ENCODE assay signal across 11 cellular contexts in genomic region chr14:75070383-75070782, GRCh38. TPM values are rescaled to one million over a fixed set of nuclear protein-coding genes. Genes with fewer than 3 reads are reported as not detected.
DNase-seq lines count a peak whose midpoint lies in the region; ATAC-seq and TF ChIP-seq lines count a peak whose summit lies in the region.
"Had no signal": no experiment of that assay in that cellular context is flagged by ENCODE, and none has a peak within 500 bp of the region (broad histone marks: within the 10 kb centered on the region; RNA-seq: fewer than 3 reads in every experiment).

No MANE protein-coding gene starts in this region.

- no TSS peak for BruUV-seq in MCF 10A (replicated peaks; lab: Mats Ljungman, UMichigan)

- H3K4me1 ChIP-seq in breast epithelium, result peaks cover 0 to 8% of the 10 kb centered on the region in 2 donors
- H3K4me1 ChIP-seq in muscle layer of colon (ENCODE audit: insufficient read depth, low read length), result peaks cover 37% of the 10 kb centered on the region
- H3K4me1 ChIP-seq in uterus, result no peaks in the 10 kb centered on the region

- H3K9ac ChIP-seq in muscle layer of colon (ENCODE audit: low read length), result peak overlapping the region; percentile 55

- H3K36me3 Mint-ChIP-seq in MCF 10A (ENCODE audit: insufficient read depth, unreplicated experiment), result peaks cover 5% of the 10 kb centered on the region
- no peaks in the 10 kb centered on the region for H3K36me3 Mint-ChIP-seq in chondrocyte (ENCODE audit: low read depth)
- H3K36me3 Mint-ChIP-seq: activated naive CD8-positive, alpha-beta T cell treated with anti-CD3 and anti-CD28 coated beads, Interleukin-2, amount 10 ng/mL, durations not matched to agents 7 days and 5 days had no signal

- no peak overlapping the region for H3K4me3 Mint-ChIP-seq in MCF 10A (ENCODE audit: unreplicated experiment)
- H3K4me3 Mint-ChIP-seq in chondrocyte (ENCODE audit: unreplicated experiment), result no peak overlapping the region
- H3K4me3 Mint-ChIP-seq: activated naive CD8-positive, alpha-beta T cell treated with anti-CD3 and anti-CD28 coated beads, Interleukin-2, amount 10 ng/mL, durations not matched to agents 7 days and 5 days had no signal

- H3K27me3 Mint-ChIP-seq in MCF 10A (ENCODE audit: insufficient read depth, unreplicated experiment) (no peaks in the 10 kb centered on the region), chondrocyte (ENCODE audit: low read depth) (no peaks in the 10 kb centered on the region)
- H3K27me3 Mint-ChIP-seq: activated naive CD8-positive, alpha-beta T cell treated with anti-CD3 and anti-CD28 coated beads, Interleukin-2, amount 10 ng/mL, durations not matched to agents 7 days and 5 days had no signal

- H3K36me3 ChIP-seq in breast epithelium, result no peaks in the 10 kb centered on the region
- H3K36me3 ChIP-seq in muscle layer of colon (ENCODE audit: insufficient read depth, low read length), result no peaks in the 10 kb centered on the region
- no peaks in the 10 kb centered on the region for H3K36me3 ChIP-seq in uterus
- H3K36me3 ChIP-seq: MG63 had no signal

- H3K27me3 ChIP-seq in breast epithelium (no peaks in the 10 kb centered on the region), muscle layer of colon (ENCODE audit: control insufficient read depth in 1 of 2, insufficient read depth in 2 of 2, low read length in 2 of 2) (no peaks in the 10 kb centered on the region), uterus (no peaks in the 10 kb centered on the region)
- H3K27me3 ChIP-seq: MG63 had no signal

- H3K4me1 Mint-ChIP-seq in MCF 10A (ENCODE audit: insufficient read depth, unreplicated experiment), result peaks cover 6% of the 10 kb centered on the region
- H3K4me1 Mint-ChIP-seq in chondrocyte (ENCODE audit: low read depth), result peaks cover 3% of the 10 kb centered on the region

- peak overlapping the region in 1 of 3 donors; percentile 69 for H3K4me3 ChIP-seq in breast epithelium
- peak overlapping the region; percentile 64 for H3K4me3 ChIP-seq in epithelial cell of proximal tubule (ENCODE audit: low read depth, low read length)
- peak overlapping the region in 1 of 2 donors; percentile 65 for H3K4me3 ChIP-seq in muscle layer of colon (ENCODE audit: low read depth in 1 of 2, low read length in 2 of 2)
- no peak overlapping the region for H3K4me3 ChIP-seq in uterus
- H3K4me3 ChIP-seq: MG63 had no signal

- H3K27ac ChIP-seq in breast epithelium (peak overlapping the region; percentile 93 to 98), muscle layer of colon (ENCODE audit: low read depth, low read length) (peak overlapping the region; percentile 67), uterus (peak overlapping the region; percentile 86)

- no peak for ATAC-seq in HG02588 (IDR thresholded peaks at IDR 0.05; ENCODE audit: unreplicated experiment)
- ATAC-seq: activated CD4-positive, CD25-positive, alpha-beta regulatory T cell treated with anti-CD3 and anti-CD28 coated beads, Interleukin-2, amount 50 U/mL, for 24 hours had no signal

- no peak for TF ChIP-seq POLR2A in breast epithelium (IDR thresholded peaks at IDR 0.05)
- TF ChIP-seq POLR2A in uterus (IDR thresholded peaks at IDR 0.05), result no peak

- H3K27ac Mint-ChIP-seq in MCF 10A (ENCODE audit: low read depth, unreplicated experiment) (no peak overlapping the region), chondrocyte (ENCODE audit: unreplicated experiment) (no peak overlapping the region)

- DNase-seq in breast epithelium (ENCODE audit: low spot score in 2 of 2) (peak; percentile 53 to 83), MCF 10A (ENCODE audit: unreplicated experiment) (no peak), epithelial cell of proximal tubule (ENCODE audit: low read depth) (no peak), uterus (peak; percentile 63 to 84), chondrocyte (ENCODE audit: low spot score) (no peak), midbrain (lab: John Stamatoyannopoulos, UW) (no peak)
- DNase-seq: activated naive CD8-positive, alpha-beta T cell treated with anti-CD3 and anti-CD28 coated beads, Interleukin-2, amount 10 ng/mL, durations not matched to agents 7 days and 5 days; MG63 had no signal

- POLR2A ChIA-PET in MCF 10A (lab: Yijun Ruan, JAX), result interaction anchor here (0.9 to 2.2 kb wide), 7 partner anchors 9 to 68 kb away, joined by 5 to 18 read pairs (median 5); partner anchors contain the start of gene EIF2B2

- TF ChIP-seq CTCF in breast epithelium (IDR thresholded peaks at IDR 0.05) (no peak), MCF 10A (IDR thresholded peaks at IDR 0.05; ENCODE audit: unreplicated experiment) (no peak), epithelial cell of proximal tubule (conservative IDR thresholded peaks at IDR 0.05; ENCODE audit: low read depth, low read length) (no peak), uterus (IDR thresholded peaks at IDR 0.05) (no peak), chondrocyte (IDR thresholded peaks at IDR 0.05) (no peak)

- intact Hi-C loops in breast epithelium (cut with DNase I; ENCODE audit: low total_unique reads) (no loop called here), MCF 10A (cut with micrococcal nuclease) (no loop called here), uterus (cut with DNase I; ENCODE audit: low total_unique reads) (no loop called here)

- no peaks in the 10 kb centered on the region for H3K9me3 Mint-ChIP-seq in MCF 10A (ENCODE audit: unreplicated experiment)
- no peaks in the 10 kb centered on the region for H3K9me3 Mint-ChIP-seq in chondrocyte (ENCODE audit: low read depth)
- H3K9me3 Mint-ChIP-seq: activated naive CD8-positive, alpha-beta T cell treated with anti-CD3 and anti-CD28 coated beads, Interleukin-2, amount 10 ng/mL, durations not matched to agents 7 days and 5 days had no signal

- CTCF ChIA-PET in MCF 10A (lab: Yijun Ruan, JAX), result interaction anchor here (0.6 to 0.9 kb wide), 3 partner anchors 14 to 192 kb away, joined by 3 to 4 read pairs (median 3); no protein-coding TSS in a partner anchor

- H3K9me3 ChIP-seq in breast epithelium, result no peaks in the 10 kb centered on the region
- no peaks in the 10 kb centered on the region for H3K9me3 ChIP-seq in muscle layer of colon (ENCODE audit: low read length)
- no peaks in the 10 kb centered on the region for H3K9me3 ChIP-seq in uterus
- H3K9me3 ChIP-seq: MG63 had no signal

RNA-seq across cellular contexts. Expression of gene ZC2HC1C, which starts 0.9 kb away (rescaled TPM):
- total RNA-seq in breast epithelium (1 to 10 TPM in 2 of 3 donors, under 1 TPM in 1; 0.96 to 3.2 (median 2.6) TPM), MCF 10A (2022) (1.3 and 2.2 TPM in 2 replicates), epithelial cell of proximal tubule (1.9 and 2.2 TPM in 2 replicates), uterus (1 to 10 TPM in 2 of 4 donors, under 1 TPM in 1, not detected in 1; 0.26 to 4.7 (median 2.4) TPM), chondrocyte (0.31 to 0.62 TPM (median 0.48 TPM) in 3 replicates)

RNA-seq across cellular contexts. Expression of gene ACYP1, which starts 6.6 kb away (rescaled TPM):
- total RNA-seq in breast epithelium (10 to 100 TPM; 19.0 to 23.6 (median 21.6) TPM), MCF 10A (2022) (11.7 and 19.9 TPM in 2 replicates), epithelial cell of proximal tubule (25.9 and 66.1 TPM in 2 replicates), uterus (10 to 100 TPM; 11.8 to 30.6 (median 21.4) TPM), chondrocyte (4.2 to 11.7 TPM (median 6.8 TPM) in 3 replicates)

RNA-seq across cellular contexts. Expression of gene MLH3, which starts 19.1 kb away (rescaled TPM):
- 10 to 100 TPM; 31.8 to 53.1 (median 42.9) TPM for total RNA-seq in breast epithelium
- 28.2 and 29.9 TPM in 2 replicates for total RNA-seq in MCF 10A (2022)
- 10.3 and 10.7 TPM in 2 replicates for total RNA-seq in epithelial cell of proximal tubule
- 10 to 100 TPM; 16.4 to 83.4 (median 50.1) TPM for total RNA-seq in uterus
- 18.7 to 21.3 TPM (median 21.2 TPM) in 3 replicates for total RNA-seq in chondrocyte

RNA-seq across cellular contexts. Expression of gene NEK9, which starts 56.5 kb away (rescaled TPM):
- 10 to 100 TPM; 52.1 to 79.2 (median 71.8) TPM for total RNA-seq in breast epithelium
- 112 and 113 TPM in 2 replicates for total RNA-seq in MCF 10A (2022)
- total RNA-seq in epithelial cell of proximal tubule, result 10.9 and 17.3 TPM in 2 replicates
- total RNA-seq in uterus, result 100 to 1,000 TPM in 1 of 4 donors, 10 to 100 TPM in 3; 51.2 to 115 (median 71.4) TPM
- total RNA-seq in chondrocyte, result 63.3 to 109 TPM (median 65.4 TPM) in 3 replicates

Comparison
In these comparisons a context has a peak if more than half of its experiments do, and no peak if none do; other contexts are left out.
1. DNase-seq: peak in breast epithelium (2 of 2) and uterus (2 of 2); none in MCF 10A (single experiment), epithelial cell of proximal tubule (single experiment), chondrocyte (single experiment) and midbrain (single experiment).
2. Peak in every context shown above with its lines, with median percentiles within 50 percentile points of each other: H3K27ac ChIP-seq.